In the genomic region with DNA sequence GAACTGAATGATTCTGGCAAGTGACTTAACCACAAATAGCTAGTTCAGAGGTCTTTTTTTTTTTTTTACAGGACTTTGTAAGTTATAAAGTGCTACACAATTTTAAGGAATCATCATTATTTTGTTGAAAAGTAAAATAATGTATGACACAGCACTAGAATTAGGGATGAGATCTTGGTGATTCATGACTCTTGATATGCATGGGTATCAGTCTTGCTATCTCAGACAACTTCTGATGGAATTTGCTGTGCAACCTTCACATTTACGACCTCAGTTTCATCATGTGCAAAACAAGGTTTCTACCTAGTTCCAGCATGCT, we compare ENCODE assay signal across 30 cellular contexts.
"Had no signal": no experiment of that assay in that cellular context is flagged by ENCODE, and none has a peak within 500 bp of the region (broad histone marks: within the 10 kb centered on the region; RNA-seq: fewer than 3 reads in every experiment).

No MANE protein-coding gene starts in this region.

- H3K4me3 ChIP-seq: body of pancreas, breast epithelium, MG63, Peyer's patch, SJSA1 had no signal

- H3K9me3 ChIP-seq: body of pancreas, breast epithelium, MG63, Peyer's patch, SJSA1 had no signal

- DNase-seq: activated CD4-positive, alpha-beta T cell treated with anti-CD3 and anti-CD28 coated beads, Interleukin-2, amount 10 ng/mL, durations not matched to agents 24 days and 14 days; activated CD4-positive, alpha-beta T cell treated with anti-CD3 and anti-CD28 coated beads, Interleukin-2, amount 50 U/mL, for 4 hours; activated CD8-positive, alpha-beta T cell treated with anti-CD3 and anti-CD28 coated beads for 36 hours; activated gamma-delta T cell; activated naive CD4-positive, alpha-beta T cell treated with Interleukin-2 at 50 U/mL for 16 hours; activated naive CD8-positive, alpha-beta T cell treated with anti-CD3 and anti-CD28 coated beads, Interleukin-2, amount 10 ng/mL, durations not matched to agents 7 days and 5 days; activated T-cell treated with anti-CD3 and anti-CD28 coated beads, Interleukin-2, amount 50 U/mL, for 24 hours; body of pancreas; Kasumi-1; KG1; MG63; NCI-H1048; NCI-H1105 treated with DMSO at 0.1 percent for 48 hours; NCI-H1436; NCI-H1694; NCI-H1930; NCI-H2081 treated with DMSO at 0.1 percent for 48 hours; NCI-H510A; NCI-H526; NCI-H748 treated with DMSO at 0.1 percent for 48 hours; NK-92 treated with Interleukin-12 subunit alpha and Interleukin-12 subunit beta, amount 100 ng/mL, for 24 hours; PC-3; Peyer's patch; RPMI8226; SHP77 treated with DMSO at 0.1 percent for 48 hours; T1000; WERI-Rb-1 had no signal

- ATAC-seq: activated CD8-positive, alpha-beta T cell treated with anti-CD3 and anti-CD28 coated beads for 36 hours; body of pancreas; PC-3 had no signal

- H3K27me3 ChIP-seq: body of pancreas, breast epithelium, MG63, Peyer's patch, SJSA1 had no signal

- H3K4me1 ChIP-seq: breast epithelium, SJSA1 had no signal

- H3K27ac ChIP-seq: body of pancreas, breast epithelium, Peyer's patch, SJSA1, WERI-Rb-1 had no signal

- H3K36me3 ChIP-seq: breast epithelium, MG63, Peyer's patch, SJSA1, WERI-Rb-1 had no signal

- FAIRE-seq: astrocyte had no signal
